ENCODE assay signal across 8 cellular contexts in genomic region chr5:14582797-14583137, GRCh38. TPM values are rescaled to one million over a fixed set of nuclear protein-coding genes. Genes with fewer than 3 reads are reported as not detected.
DNase-seq lines count a peak whose midpoint lies in the region; ATAC-seq, FAIRE-seq and TF ChIP-seq lines count a peak whose summit lies in the region.

No MANE protein-coding gene starts in this region.

- DNase-seq in D341Med (ENCODE audit: low spot score), result peak; percentile 31
- DNase-seq in NCI-H69 (lab: John Stamatoyannopoulos, UW), result peak; percentile 72
- DNase-seq in H1 (ENCODE audit: low read depth in 1 of 2, low spot score in 2 of 2), result no peak
- no peak for DNase-seq in activated CD4-positive, CD25-positive, alpha-beta regulatory T cell treated with anti-CD3 and anti-CD28 coated beads, Interleukin-2, amount 50 U/mL, for 72 hours
- DNase-seq in NCI-H526 (lab: John Stamatoyannopoulos, UW), result no peak
- DNase-seq in GM13976 (ENCODE audit: low spot score), result no peak

- H3K79me1 ChIP-seq in H1 (ENCODE audit: low read depth, low read length), result no peaks in the 10 kb centered on the region

- no peaks in the 10 kb centered on the region for H4K20me1 ChIP-seq in H1 (replicated peaks in 1 of 2; ENCODE audit: control insufficient read depth in 1 of 2, insufficient read depth in 2 of 2, low read length in 2 of 2)

- H3K56ac ChIP-seq in H1 (replicated peaks; ENCODE audit: insufficient read length, low read depth, low read length), result no peak overlapping the region

- H3K23me2 ChIP-seq in H1 (ENCODE audit: low read depth, low read length), result peaks cover 3% of the 10 kb centered on the region; the same call in 1 of the 2 replicates

- TF ChIP-seq RAD21 in H1 (IDR thresholded peaks at IDR 0.05 in 1 of 2, conservative IDR thresholded peaks at IDR 0.05 in 1 of 2; ENCODE audit: low read depth in 2 of 2, low read length in 2 of 2), result no peak

- H2BK5ac ChIP-seq in H1 (ENCODE audit: low read depth, low read length), result no peak overlapping the region

- TF ChIP-seq EP300 in H1 (IDR thresholded peaks at IDR 0.05; ENCODE audit: borderline replicate concordance in 1 of 2, low read depth in 2 of 2, low read length in 2 of 2), result no peak

- H3K4me1 ChIP-seq in H1 (replicated peaks in 1 of 4; ENCODE audit: control insufficient read depth in 3 of 4, insufficient read depth in 4 of 4, low read length in 3 of 4) (peaks cover 0 to 2% (median 0%) of the 10 kb centered on the region in 4 experiments; a peak in 1 of 7 replicates), neutrophil (ENCODE audit: control insufficient read depth in 1 of 2, insufficient read depth in 1 of 2, low read depth in 1 of 2, low read length in 1 of 2) (peaks cover 70 to 73% of the 10 kb centered on the region in 2 experiments)

- H3K4me3 ChIP-seq in H1 (ENCODE audit: extremely low read depth in 1 of 4, insufficient read depth in 2 of 4, low read depth in 3 of 4, low read length in 4 of 4), result peak overlapping the region; percentile 72 to 95 (median 76); a peak in 5 of 8 replicates
- H3K4me3 ChIP-seq in neutrophil (ENCODE audit: low read depth in 1 of 2, low read length in 1 of 2), result peak overlapping the region; percentile 87 to 88

- H3K36me3 ChIP-seq in H1 (ENCODE audit: control insufficient read depth in 2 of 4, insufficient read depth in 4 of 4, low read length in 3 of 4) (no peaks in the 10 kb centered on the region), neutrophil (no peaks in the 10 kb centered on the region)

- WGBS in H1 (ENCODE audit: extremely low coverage in 1 of 2, insufficient coverage in 1 of 2, insufficient read length in 1 of 2, insufficient replicate concordance in 2 of 2, low coverage in 1 of 2, low lambda C conversion rate in 2 of 2, missing lambda C conversion rate in 1 of 2), 2 experiments, result 53% methylated on average over 8 of the region's 9 CpGs; no CpG with 5 or more reads in 1 of the 2 experiments

- CTCF ChIA-PET in H1 (lab: Charles Lee; ENCODE audit: partially characterized antibody), result interaction anchor here (0.9 to 2.0 kb wide), 6 partner anchors 8 to 218 kb away, joined by 3 to 7 read pairs (median 3); no protein-coding TSS in a partner anchor

- no peak for TF ChIP-seq POLR2A in H1 (IDR thresholded peaks at IDR 0.05; ENCODE audit: control extremely low read depth in 1 of 2, low read depth in 2 of 2, low read length in 2 of 2)

- no peak overlapping the region; the same call in 1 of the 2 replicates for H4K8ac ChIP-seq in H1 (ENCODE audit: extremely low read depth, insufficient read depth, low read length)

- H2BK15ac ChIP-seq in H1 (ENCODE audit: low read length), result no peak overlapping the region

- TF ChIP-seq CTCF in H1 (IDR thresholded peaks at IDR 0.05; ENCODE audit: control extremely low read depth in 1 of 3, insufficient read depth in 1 of 3, low read depth in 1 of 3, low read length in 3 of 3) (no peak), neutrophil (IDR thresholded peaks at IDR 0.05) (no peak), GM13976 (IDR thresholded peaks at IDR 0.05; ENCODE audit: borderline replicate concordance, control extremely low read depth, extremely low read depth, insufficient read depth, missing control alignments) (no peak)

- POLR2A ChIA-PET in H1 (lab: Charles Lee; ENCODE audit: partially characterized antibody), result interaction anchor here (0.9 to 2.1 kb wide), 5 partner anchors 9 to 545 kb away, joined by 3 to 13 read pairs (median 3); no protein-coding TSS in a partner anchor

- in situ Hi-C loops in GM13976 (cut with MboI; ENCODE audit: low sequenced_read_pairs, unreplicated experiment), result no loop called here

- H3K79me2 ChIP-seq in H1 (ENCODE audit: control insufficient read depth in 1 of 2, insufficient read depth in 2 of 2, low read length in 2 of 2), result no peaks in the 10 kb centered on the region

- no peak overlapping the region for H2BK12ac ChIP-seq in H1 (ENCODE audit: low read depth, low read length)

- no peak for ATAC-seq in HG03097 (IDR thresholded peaks at IDR 0.05; ENCODE audit: low FRiP score, unreplicated experiment)

- H3K4me2 ChIP-seq in H1 (ENCODE audit: insufficient read depth in 1 of 2, low read depth in 2 of 2, low read length in 2 of 2), result peak overlapping the region; percentile 63 to 74

- H4K91ac ChIP-seq in H1 (replicated peaks; ENCODE audit: insufficient read length, low read length), result no peak overlapping the region

- no peak overlapping the region; a peak in 1 of 7 replicates for H3K9ac ChIP-seq in H1 (replicated peaks in 1 of 4; ENCODE audit: extremely low read depth in 1 of 4, low read depth in 3 of 4, low read length in 3 of 4)

- H3K4ac ChIP-seq in H1 (replicated peaks; ENCODE audit: insufficient read length, low read depth, low read length), result no peak overlapping the region

- H3K14ac ChIP-seq in H1 (ENCODE audit: insufficient read length), result no peak overlapping the region

- no peak overlapping the region for H3K18ac ChIP-seq in H1 (ENCODE audit: extremely low read depth, low read length)

- no peak overlapping the region for H2BK120ac ChIP-seq in H1 (replicated peaks; ENCODE audit: low read depth, low read length)

- H3K9me3 ChIP-seq in H1 (ENCODE audit: insufficient read depth in 2 of 2, low read depth in 1 of 2, low read length in 1 of 2), result no peaks in the 10 kb centered on the region
- H3K9me3 ChIP-seq in neutrophil, result no peaks in the 10 kb centered on the region

- H3K23ac ChIP-seq in H1 (ENCODE audit: insufficient read length), result no peak overlapping the region

- H3K27ac ChIP-seq in H1 (ENCODE audit: low read depth, low read length) (no peak overlapping the region), neutrophil (peak overlapping the region; percentile 81)

- no peak overlapping the region for H2AK5ac ChIP-seq in H1 (ENCODE audit: low read depth, low read length)

- H2BK20ac ChIP-seq in H1 (ENCODE audit: low read length), result no peak overlapping the region

- no peak overlapping the region for H2AFZ ChIP-seq in H1 (ENCODE audit: low read length)

- no peak overlapping the region for H4K5ac ChIP-seq in H1 (ENCODE audit: insufficient read length, low read depth, low read length)

- H3K27me3 ChIP-seq in H1 (replicated peaks in 1 of 4; ENCODE audit: control insufficient read depth in 3 of 4, extremely low read depth in 1 of 4, insufficient read depth in 3 of 4, low read length in 3 of 4) (peaks cover 2 to 21% (median 10%) of the 10 kb centered on the region in 4 experiments), neutrophil (no peaks in the 10 kb centered on the region)

- no peak for FAIRE-seq in H1 (lab: Jason Lieb, UNC)

RNA-seq across cellular contexts. Expression of gene OTULINL, which starts 1.2 kb away (rescaled TPM):
- 7.7 and 8.3 TPM in 2 replicates for total RNA-seq in H1 (2021; fragmentation: NEBNext Ultra II Directional; extraction: Animal tissue kit (Norgen Biotek cat#: 25700))
- polyA plus RNA-seq in H1 (2011; rRNA removed), result 2.3 and 3.1 TPM in 2 replicates
- 3.9 TPM for polyA plus RNA-seq in H1 (2011; cell fraction: cytosol; rRNA removed)
- polyA plus RNA-seq in H1 (2011; cell fraction: nucleus; rRNA removed), result 1.3 TPM
- polyA plus RNA-seq in H1 (2012, experiment 1 of 2), result 3.8 to 6.0 TPM (median 4.9 TPM) in 4 replicates
- polyA plus RNA-seq in H1 (2012, experiment 2 of 2), result 0.51 TPM
- polyA plus RNA-seq in H1 (2013, experiment 1 of 2), result 6.3 TPM
- polyA plus RNA-seq in H1 (2013, experiment 2 of 2), result 8.3 TPM
- polyA minus RNA-seq in H1 (2011; rRNA and poly(A)+ RNA removed), result 2.9 and 6.1 TPM in 2 replicates
- 2.9 TPM for polyA minus RNA-seq in H1 (2011; cell fraction: cytosol; rRNA and poly(A)+ RNA removed)
- polyA minus RNA-seq in H1 (2011; cell fraction: nucleus; rRNA and poly(A)+ RNA removed), result 4.6 TPM

Comparison
In these comparisons a context has a peak if more than half of its experiments do, and no peak if none do; other contexts are left out.
1. DNase-seq: peak in D341Med (single experiment) and NCI-H69 (single experiment); none in H1 (0 of 2), activated CD4-positive, CD25-positive, alpha-beta regulatory T cell treated with anti-CD3 and anti-CD28 coated beads, Interleukin-2, amount 50 U/mL, for 72 hours (single experiment), NCI-H526 (0 of 2) and GM13976 (single experiment).